ENCODE assay signal across 22 cellular contexts in genomic region chr4:73683033-73683432, GRCh38. TPM values are rescaled to one million over a fixed set of nuclear protein-coding genes. Genes with fewer than 3 reads are reported as not detected.
A peak's percentile ranks its signal among the peaks of the same experiment; 100 is the strongest.
DNase-seq lines count a peak whose midpoint lies in the region; ATAC-seq, FAIRE-seq and TF ChIP-seq lines count a peak whose summit lies in the region.
"Had no signal": no experiment of that assay in that cellular context is flagged by ENCODE, and none has a peak within 500 bp of the region (broad histone marks: within the 10 kb centered on the region; RNA-seq: fewer than 3 reads in every experiment).

No MANE protein-coding gene starts in this region.

- H3K36me3 ChIP-seq in mammary epithelial cell (ENCODE audit: insufficient read depth, low read length): no peaks in the 10 kb centered on the region
- H3K36me3 ChIP-seq: BLaER1 treated with 17β-estradiol and CSF1 and Interleukin-3, amounts not matched to agents 10 nM and 100 nM; left ventricle myocardium inferior; suprapubic skin; upper lobe of right lung had no signal

- FAIRE-seq in A549 (lab: Jason Lieb, UNC): peak; percentile 79
- FAIRE-seq: GM12891 had no signal

- H3K4me1 ChIP-seq in A549 (peaks cover 45% of the 10 kb centered on the region), mammary epithelial cell (ENCODE audit: insufficient read depth, low read length) (peaks cover 27% of the 10 kb centered on the region)
- H3K4me1 ChIP-seq: left ventricle myocardium inferior, suprapubic skin, upper lobe of right lung had no signal

- no peaks in the 10 kb centered on the region for H3K79me2 ChIP-seq in mammary epithelial cell (ENCODE audit: insufficient read depth, low read length)

- BruUV-seq in mammary epithelial cell (replicated peaks; lab: Mats Ljungman, UMichigan): no TSS peak

- TF ChIP-seq POLR2A in A549 (IDR thresholded peaks at IDR 0.05; ENCODE audit: low read length): no peak

- H3K9ac ChIP-seq in mammary epithelial cell (ENCODE audit: insufficient read depth, low read length): peak overlapping the region; percentile 36
- H3K9ac ChIP-seq: SK-N-SH had no signal

- WGBS in A549 (ENCODE audit: missing lambda C conversion rate): 7% methylated on average over 4 of the region's 4 CpGs
- WGBS in mammary epithelial cell (ENCODE audit: low coverage, missing lambda C conversion rate): 3% methylated on average over 4 of the region's 4 CpGs

- H3K9me3 ChIP-seq in A549 (no peaks in the 10 kb centered on the region), mammary epithelial cell (replicated peaks; ENCODE audit: insufficient read depth, low read length) (no peaks in the 10 kb centered on the region)
- H3K9me3 ChIP-seq: BLaER1 treated with 17β-estradiol and CSF1 and Interleukin-3, amounts not matched to agents 10 nM and 100 nM; left ventricle myocardium inferior; SK-N-SH; suprapubic skin; upper lobe of right lung had no signal

- peak in 1 of 2 experiments; percentile 59 for DNase-seq in A549 (ENCODE audit: low read depth in 1 of 2, low spot score in 1 of 2)
- peak; percentile 25 for DNase-seq in DMS153 treated with DMSO at 0.1 percent for 48 hours (lab: John Stamatoyannopoulos, UW; ENCODE audit: unreplicated experiment)
- peak; percentile 68 for DNase-seq in NCI-H526 treated with DMSO at 0.1 percent for 48 hours (lab: John Stamatoyannopoulos, UW)
- peak; percentile 87 for DNase-seq in mammary epithelial cell
- no peak for DNase-seq in DMS 273 treated with DMSO at 0.1 percent for 48 hours (lab: John Stamatoyannopoulos, UW)
- no peak for DNase-seq in activated CD4-positive, CD25-positive, alpha-beta regulatory T cell treated with anti-CD3 and anti-CD28 coated beads, Interleukin-2, amount 50 U/mL, for 72 hours
- DNase-seq in SIG-M5 (lab: John Stamatoyannopoulos, UW): no peak
- DNase-seq: activated gamma-delta T cell treated with Interleukin-2 at 50 U/mL for 16 hours; activated T-cell treated with anti-CD3 and anti-CD28 coated beads for 4 hours; KG1; left ventricle myocardium inferior; naive B cell; NCI-H187; RPMI8226; SK-N-SH; stimulated activated CD4-positive, alpha-beta T cell treated with anti-CD3 and anti-CD28 coated beads, Interleukin-15, amount 100 ng/mL, for 24 hours; stimulated activated naive CD4-positive, alpha-beta T cell; upper lobe of right lung had no signal

- no peak for TF ChIP-seq CTCF in A549 (IDR thresholded peaks at IDR 0.05)
- TF ChIP-seq CTCF in mammary epithelial cell (conservative IDR thresholded peaks at IDR 0.05 in 1 of 2, IDR thresholded peaks at IDR 0.05 in 1 of 2; ENCODE audit: extremely low read depth in 1 of 2, insufficient read depth in 1 of 2, low read depth in 1 of 2, low read length in 2 of 2): no peak

- no peaks in the 10 kb centered on the region for H4K20me1 ChIP-seq in mammary epithelial cell (ENCODE audit: insufficient read depth, low read length)
- H4K20me1 ChIP-seq: BLaER1 treated with 17β-estradiol and CSF1 and Interleukin-3, amounts not matched to agents 10 nM and 100 nM had no signal

- H3K4me3 ChIP-seq in A549 (no peak overlapping the region), mammary epithelial cell (replicated peaks in 1 of 3; ENCODE audit: insufficient read depth in 1 of 3, low read depth in 2 of 3, low read length in 3 of 3) (no peak overlapping the region)
- H3K4me3 ChIP-seq: BLaER1 treated with 17β-estradiol and CSF1 and Interleukin-3, amounts not matched to agents 10 nM and 100 nM; left ventricle myocardium inferior; suprapubic skin; upper lobe of right lung had no signal

- ATAC-seq in A549 (peak in 1 of 2 experiments; percentile 65; a peak in 3 of 6 replicates), HG02610 (IDR thresholded peaks at IDR 0.05; ENCODE audit: unreplicated experiment) (no peak)
- ATAC-seq: upper lobe of right lung had no signal

- in situ Hi-C loops in mammary epithelial cell (cut with MboI; ENCODE audit: low sequenced_read_pairs in 2 of 2): no loop called here

- POLR2A ChIA-PET in A549 (lab: Yijun Ruan, JAX): interaction anchor here (0.7 to 1.4 kb wide), 2 partner anchors 58 to 416 kb away, joined by 4 to 5 read pairs; partner anchors contain the start of genes CXCL2 and CXCL8

- intact Hi-C loops in mammary epithelial cell (cut with micrococcal nuclease): no loop called here

- dilution Hi-C loops in mammary epithelial cell (cut with HindIII; ENCODE audit: low sequenced_read_pairs): no loop called here

- TF ChIP-seq RAD21 in A549 (conservative IDR thresholded peaks at IDR 0.05 in 1 of 2, IDR thresholded peaks at IDR 0.05 in 1 of 2): no peak; a peak in 1 of 5 replicates

- CTCF ChIA-PET in A549 (lab: Yijun Ruan, JAX) (interaction anchor here (1.1 to 1.4 kb wide), 3 partner anchors 9 to 452 kb away, joined by 3 to 6 read pairs (median 4); no protein-coding TSS in a partner anchor), mammary epithelial cell (lab: Charles Lee; ENCODE audit: low non-redundant PET) (no interaction called here)

- no peak overlapping the region for H2AFZ ChIP-seq in mammary epithelial cell (ENCODE audit: low read depth, low read length)

- 0 out of 5 replicates have a peak, but pooled peaks of 1 of the 2 experiments have one; percentile 25 for TF ChIP-seq EP300 in A549 (IDR thresholded peaks at IDR 0.05)

- no peaks in the 10 kb centered on the region for H3K27me3 ChIP-seq in mammary epithelial cell (ENCODE audit: insufficient read depth, low read length)
- H3K27me3 ChIP-seq: BLaER1 treated with 17β-estradiol and CSF1 and Interleukin-3, amounts not matched to agents 10 nM and 100 nM; suprapubic skin; upper lobe of right lung had no signal

- H3K4me2 ChIP-seq in A549 (peak overlapping the region; percentile 68), mammary epithelial cell (ENCODE audit: insufficient read depth, low read depth, low read length) (peak overlapping the region; percentile 52)
- H3K4me2 ChIP-seq: SK-N-SH had no signal

- H3K27ac ChIP-seq in A549 (peak overlapping the region; percentile 64 to 79), mammary epithelial cell (ENCODE audit: insufficient read depth, low read depth, low read length) (peak overlapping the region; percentile 94)
- H3K27ac ChIP-seq: left ventricle myocardium inferior, suprapubic skin, upper lobe of right lung had no signal

TF ChIP-seq in A549, 52 proteins besides CTCF, POLR2A, EP300 and RAD21:
- peak; percentile 74 for TF ChIP-seq JUNB (IDR thresholded peaks at IDR 0.05)
- peak in 1 of 2 experiments; percentile 39; a peak in 1 of 4 replicates for TF ChIP-seq CEBPB (IDR thresholded peaks at IDR 0.05)
- TF ChIP-seq ZNF302 (CRISPR knock-in tag; IDR thresholded peaks at IDR 0.05): no peak
- TF ChIP-seq ZC3H11A (IDR thresholded peaks at IDR 0.05): no peak
- no peak for TF ChIP-seq HDAC2 (IDR thresholded peaks at IDR 0.05)
- TF ChIP-seq SMC3 (IDR thresholded peaks at IDR 0.05): 0 out of 3 replicates have a peak, but pooled peaks have one; percentile 6
- no peak for TF ChIP-seq EHMT2 (IDR thresholded peaks at IDR 0.05; ENCODE audit: low read depth)
- no peak for TF ChIP-seq HOXA7 (CRISPR knock-in tag; IDR thresholded peaks at IDR 0.05)
- no peak for TF ChIP-seq FOSL2 (IDR thresholded peaks at IDR 0.05)
- TF ChIP-seq FOSL2 (CRISPR knock-in tag; IDR thresholded peaks at IDR 0.05): peak; percentile 57
- no peak; a peak in 1 of 5 replicates for TF ChIP-seq JUN (IDR thresholded peaks at IDR 0.05)
- peak; percentile 63; the same call in 1 of the 2 replicates for TF ChIP-seq GATA3 (IDR thresholded peaks at IDR 0.05; ENCODE audit: borderline replicate concordance)

RNA-seq across cellular contexts. Expression of gene CXCL8, which starts 57.3 kb away (rescaled TPM):
- polyA plus RNA-seq in A549 (2011; rRNA removed): 57.2 and 87.7 TPM in 2 replicates
- polyA plus RNA-seq in A549 (2012; cell fraction: cytosol; rRNA removed): 7.3 and 9.1 TPM in 2 replicates
- 3.4 and 7.2 TPM in 2 replicates for polyA plus RNA-seq in A549 (2012; cell fraction: nucleus; rRNA removed)
- polyA plus RNA-seq in A549 (2017; fragmentation: RNase III; extraction: RNeasy Plus Mini Kit Qiagen cat#74134 plus additional on column Dnase treatment): 4.0 to 5.6 TPM (median 4.4 TPM) in 3 replicates
- polyA minus RNA-seq in A549 (2011; rRNA and poly(A)+ RNA removed): 20.2 and 42.4 TPM in 2 replicates
- total RNA-seq in mammary epithelial cell: 10 to 100 TPM in 1 of 2 donors, 1 to 10 TPM in 1; 1.0 to 14.0 TPM
- 5.3 TPM for polyA plus RNA-seq in mammary epithelial cell
- 12.8 TPM for polyA minus RNA-seq in mammary epithelial cell

Comparison
In these comparisons a context has a peak if more than half of its experiments do, and no peak if none do; other contexts are left out.
1. DNase-seq: peak in DMS153 treated with DMSO at 0.1 percent for 48 hours (single experiment), NCI-H526 treated with DMSO at 0.1 percent for 48 hours (single experiment) and mammary epithelial cell (single experiment); none in DMS 273 treated with DMSO at 0.1 percent for 48 hours (single experiment), activated CD4-positive, CD25-positive, alpha-beta regulatory T cell treated with anti-CD3 and anti-CD28 coated beads, Interleukin-2, amount 50 U/mL, for 72 hours (single experiment) and SIG-M5 (single experiment).